29 cellular contexts compared by ENCODE assay signal in the genomic region with DNA sequence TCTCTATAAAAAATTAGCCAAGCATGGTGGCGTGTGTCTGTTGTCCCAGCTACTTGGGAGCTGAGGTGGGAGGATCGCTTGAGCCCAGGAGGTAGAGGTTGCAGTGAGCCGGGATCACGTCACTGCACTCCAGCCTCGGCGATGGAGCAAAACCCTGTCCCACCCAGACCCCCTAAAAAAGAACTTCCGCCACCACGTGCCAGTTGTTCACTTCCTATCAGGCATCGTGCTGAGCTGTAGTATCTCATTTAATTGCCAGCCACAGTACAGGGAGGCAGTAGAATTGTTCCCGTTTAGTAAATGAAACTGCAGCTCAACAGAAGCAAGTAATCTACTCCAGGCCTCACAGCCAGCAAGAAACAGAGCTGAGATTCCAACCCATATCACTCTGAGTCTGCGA. TPM values are rescaled to one million over a fixed set of nuclear protein-coding genes. Genes with fewer than 3 reads are reported as not detected.
DNase-seq lines count a peak whose midpoint lies in the region; FAIRE-seq and TF ChIP-seq lines count a peak whose summit lies in the region.
"Had no signal": no experiment of that assay in that cellular context is flagged by ENCODE, and none has a peak within 500 bp of the region (broad histone marks: within the 10 kb centered on the region; RNA-seq: fewer than 3 reads in every experiment).

No MANE protein-coding gene starts in this region.

- peaks cover 5% of the 10 kb centered on the region for H3K79me1 ChIP-seq in neuronal stem cell (ENCODE audit: low read depth, low read length)

- no peak overlapping the region for H2BK12ac ChIP-seq in neuronal stem cell (ENCODE audit: low read length)

- no peak overlapping the region for H2BK15ac ChIP-seq in neuronal stem cell (ENCODE audit: low read length)

- no CpG with 5 or more reads among the region's 11 CpGs for WGBS in neuronal stem cell (ENCODE audit: extremely low coverage in 2 of 2, insufficient read length in 2 of 2, insufficient replicate concordance in 1 of 2), 2 donors

- H3K4me3 ChIP-seq in kidney (ENCODE audit: low read length in 2 of 2) (no peak overlapping the region), neuronal stem cell (ENCODE audit: low read length in 2 of 2) (no peak overlapping the region), WERI-Rb-1 (ENCODE audit: low read depth, low read length) (no peak overlapping the region)
- H3K4me3 ChIP-seq: BLaER1, GM12878 had no signal

- DNase-seq in kidney (peak; percentile 39), neuronal stem cell (ENCODE audit: low spot score) (no peak), dedifferentiated amniotic fluid mesenchymal stem cell (ENCODE audit: extremely low spot score) (no peak), frontal cortex (ENCODE audit: low spot score in 2 of 2) (no peak), WERI-Rb-1 (no peak)
- DNase-seq: 8988T; ACHN; BE2C; C1 segment of cervical spinal cord; CD4-positive, alpha-beta memory T cell; CD4-positive, CD25-positive, alpha-beta regulatory T cell; CD8-positive, alpha-beta memory T cell; COR-L47; DMS 273 treated with DMSO at 0.1 percent for 48 hours; DMS153; DMS53; DMS79; DND-41; EL; GDM1 had no signal

- H3K4me2 ChIP-seq in neuronal stem cell (ENCODE audit: insufficient read depth, low read length, poor library complexity, severe bottlenecking), result no peak overlapping the region
- H3K4me2 ChIP-seq: BLaER1 had no signal

- no peak overlapping the region for H3K23ac ChIP-seq in neuronal stem cell (ENCODE audit: low read depth, low read length, poor library complexity)

- H2AFZ ChIP-seq in neuronal stem cell (ENCODE audit: low read length), result no peak overlapping the region

- no peak overlapping the region for H2BK120ac ChIP-seq in neuronal stem cell (ENCODE audit: low read depth, low read length)

- H3K27me3 ChIP-seq in neuronal stem cell (ENCODE audit: control insufficient read depth in 3 of 3, insufficient read depth in 3 of 3, low read depth in 1 of 3, low read length in 3 of 3) (no peaks in the 10 kb centered on the region), WERI-Rb-1 (ENCODE audit: insufficient read depth, low read depth, severe bottlenecking) (no peaks in the 10 kb centered on the region)
- H3K27me3 ChIP-seq: BE2C had no signal

- intact Hi-C loops in kidney (cut with DNase I), result no loop called here

- TF ChIP-seq CTCF in kidney (IDR thresholded peaks at IDR 0.05; ENCODE audit: borderline replicate concordance, extremely low read depth, insufficient read depth) (no peak), WERI-Rb-1 (IDR thresholded peaks at IDR 0.05; ENCODE audit: low read depth, low read length) (no peak)

- no peak overlapping the region for H2BK5ac ChIP-seq in neuronal stem cell (ENCODE audit: low read length)

- H3K36me3 ChIP-seq in kidney (ENCODE audit: control insufficient read depth in 1 of 2, insufficient read depth in 2 of 2, low read length in 2 of 2) (peaks cover 21 to 31% of the 10 kb centered on the region in 2 donors), neuronal stem cell (replicated peaks in 1 of 2; ENCODE audit: control insufficient read depth in 2 of 2, insufficient read depth in 2 of 2, low read length in 2 of 2) (peaks cover 32 to 72% of the 10 kb centered on the region in 2 donors), WERI-Rb-1 (peaks cover 44% of the 10 kb centered on the region)

- no peaks in the 10 kb centered on the region for H3K9me3 ChIP-seq in kidney (ENCODE audit: control insufficient read depth in 1 of 2, low read length in 2 of 2)
- no peaks in the 10 kb centered on the region for H3K9me3 ChIP-seq in neuronal stem cell (replicated peaks in 1 of 2; ENCODE audit: control insufficient read depth in 2 of 2, insufficient read depth in 1 of 2, low read depth in 1 of 2, low read length in 2 of 2)
- no peaks in the 10 kb centered on the region for H3K9me3 ChIP-seq in WERI-Rb-1 (ENCODE audit: severe bottlenecking)
- H3K9me3 ChIP-seq: BE2C, BLaER1 had no signal

- H4K8ac ChIP-seq in neuronal stem cell (ENCODE audit: low read depth, low read length), result no peak overlapping the region

- H3K14ac ChIP-seq in neuronal stem cell (ENCODE audit: low read length), result no peak overlapping the region

- H4K91ac ChIP-seq in neuronal stem cell (ENCODE audit: low read depth, low read length, poor library complexity), result no peak overlapping the region

- H3K27ac ChIP-seq in angular gyrus (ENCODE audit: low read depth, low read length) (peak overlapping the region; percentile 57), kidney (ENCODE audit: low read depth in 2 of 2, low read length in 2 of 2) (no peak overlapping the region), neuronal stem cell (replicated peaks; ENCODE audit: low read length) (no peak overlapping the region), WERI-Rb-1 (no peak overlapping the region)
- H3K27ac ChIP-seq: BLaER1 had no signal

- H3K4ac ChIP-seq in neuronal stem cell (ENCODE audit: low read length), result no peak overlapping the region

- FAIRE-seq in kidney (lab: Jason Lieb, UNC) (no peak), frontal cortex (lab: Jason Lieb, UNC) (no peak)
- FAIRE-seq: A204.1, GM12878, GM12892, GM18507 had no signal

- H3K9ac ChIP-seq in kidney (ENCODE audit: low read length in 2 of 2) (no peak overlapping the region), neuronal stem cell (ENCODE audit: low read depth, low read length, poor library complexity) (peak overlapping the region; percentile 54)

- H3K18ac ChIP-seq in neuronal stem cell (ENCODE audit: low read length), result no peak overlapping the region

- no peak overlapping the region for H2AK5ac ChIP-seq in neuronal stem cell (ENCODE audit: low read depth, low read length)

- peaks cover 0 to 12% of the 10 kb centered on the region in 2 donors for H3K4me1 ChIP-seq in kidney (ENCODE audit: control insufficient read depth in 1 of 2, insufficient read depth in 1 of 2, low read depth in 1 of 2, low read length in 2 of 2)
- peaks cover 14 to 15% of the 10 kb centered on the region in 2 donors for H3K4me1 ChIP-seq in neuronal stem cell (ENCODE audit: control insufficient read depth in 2 of 2, insufficient read depth in 1 of 2, low read depth in 1 of 2, low read length in 2 of 2)

RNA-seq across cellular contexts. Expression of gene TMEM132A, which starts 3.0 kb away (rescaled TPM):
- total RNA-seq in kidney (19.1 TPM), frontal cortex (131 TPM)
- 17.2 TPM for polyA plus RNA-seq in kidney (ENCODE audit: insufficient read depth, low read depth, low replicate concordance)
- polyA plus RNA-seq in neuronal stem cell (2013, experiment 1 of 2), result 90.5 TPM
- polyA plus RNA-seq in neuronal stem cell (2013, experiment 2 of 2), result 91.3 TPM
- total RNA-seq: CD4-positive, CD25-positive, alpha-beta regulatory T cell had no signal
- polyA plus RNA-seq: CD4-positive, alpha-beta memory T cell; CD4-positive, CD25-positive, alpha-beta regulatory T cell; CD8-positive, alpha-beta memory T cell had no signal

RNA-seq across cellular contexts. Expression of gene TMEM109, which starts 7.3 kb away (rescaled TPM):
- total RNA-seq in kidney, result 130 TPM
- 139 TPM for polyA plus RNA-seq in kidney (ENCODE audit: insufficient read depth, low read depth, low replicate concordance)
- polyA plus RNA-seq in neuronal stem cell (2013, experiment 1 of 2), result 64.1 TPM
- polyA plus RNA-seq in neuronal stem cell (2013, experiment 2 of 2), result 63.1 TPM
- 9.4 TPM for total RNA-seq in frontal cortex

RNA-seq across cellular contexts. Expression of gene PRPF19, which starts 14.9 kb away (rescaled TPM):
- total RNA-seq in kidney (72.1 TPM), frontal cortex (37.5 TPM)
- 70.7 TPM for polyA plus RNA-seq in kidney (ENCODE audit: insufficient read depth, low read depth, low replicate concordance)
- polyA plus RNA-seq in neuronal stem cell (2013, experiment 1 of 2), result 80.3 TPM
- 77.6 TPM for polyA plus RNA-seq in neuronal stem cell (2013, experiment 2 of 2)

RNA-seq across cellular contexts. Expression of gene SLC15A3, which starts 30.7 kb away (rescaled TPM):
- total RNA-seq in kidney, result 27.0 TPM
- 26.6 TPM for polyA plus RNA-seq in kidney (ENCODE audit: insufficient read depth, low read depth, low replicate concordance)
- polyA plus RNA-seq in neuronal stem cell (2013, experiment 1 of 2), result 44.3 TPM
- 45.8 TPM for polyA plus RNA-seq in neuronal stem cell (2013, experiment 2 of 2)
- total RNA-seq in frontal cortex, result 3.3 TPM
- total RNA-seq: A673, G401 had no signal
- polyA plus RNA-seq: CD8-positive, alpha-beta memory T cell had no signal

RNA-seq across cellular contexts. Expression of gene CD6, which starts 50.2 kb away (rescaled TPM):
- 6.7 TPM for total RNA-seq in kidney
- polyA plus RNA-seq in kidney (ENCODE audit: insufficient read depth, low read depth, low replicate concordance), result 0.24 TPM
- 0.21 TPM for polyA plus RNA-seq in neuronal stem cell (2013, experiment 1 of 2)
- polyA plus RNA-seq in neuronal stem cell (2013, experiment 2 of 2), result 0.24 TPM
- 0.82 TPM for total RNA-seq in frontal cortex
- total RNA-seq: A673, G401 had no signal
- polyA plus RNA-seq: AG04450 had no signal

Comparison
In these comparisons a context has a peak if more than half of its experiments do, and no peak if none do; other contexts are left out.
1. RNA of gene TMEM109, which starts 7.3 kb away (total RNA-seq): 130 TPM in kidney (single experiment); 9.4 TPM in frontal cortex (single experiment); every median in the first group is over 10 times any median in the second.